In genomic region chr3:183636221-183637105, GRCh38 we compare ENCODE assay signal across 8 cellular contexts. TPM values are rescaled to one million over a fixed set of nuclear protein-coding genes. Genes with fewer than 3 reads are reported as not detected.
DNase-seq lines count a peak whose midpoint lies in the region; ATAC-seq and TF ChIP-seq lines count a peak whose summit lies in the region.

No MANE protein-coding gene starts in this region.

- peak; percentile 82 for ATAC-seq in HG02642 (IDR thresholded peaks at IDR 0.05; ENCODE audit: poor library complexity, unreplicated experiment)
- peak; percentile 93 for ATAC-seq in omental fat pad (ENCODE audit: low FRiP score)

- peak overlapping the region; percentile 98 to 100 for H3K27ac ChIP-seq in testis

- H3K9me3 ChIP-seq in testis: no peaks in the 10 kb centered on the region

- WGBS in testis, 2 donors: 0 to 1% methylated on average over 40 to 83 of the region's 84 CpGs

- peaks cover 3% of the 10 kb centered on the region for H3K36me3 Mint-ChIP-seq in activated naive CD8-positive, alpha-beta T cell treated with anti-CD3 and anti-CD28 coated beads for 36 hours
- H3K36me3 Mint-ChIP-seq in glutamatergic neuron (ENCODE audit: unreplicated experiment): no peaks in the 10 kb centered on the region

- no peaks in the 10 kb centered on the region for H3K27me3 Mint-ChIP-seq in activated naive CD8-positive, alpha-beta T cell treated with anti-CD3 and anti-CD28 coated beads for 36 hours
- peaks cover 5% of the 10 kb centered on the region for H3K27me3 Mint-ChIP-seq in glutamatergic neuron (ENCODE audit: unreplicated experiment)

- no peaks in the 10 kb centered on the region for H3K27me3 ChIP-seq in testis

- H3K9me3 Mint-ChIP-seq in activated naive CD8-positive, alpha-beta T cell treated with anti-CD3 and anti-CD28 coated beads for 36 hours: no peaks in the 10 kb centered on the region
- H3K9me3 Mint-ChIP-seq in glutamatergic neuron (ENCODE audit: unreplicated experiment): peaks cover 14% of the 10 kb centered on the region

- H3K4me3 Mint-ChIP-seq in activated naive CD8-positive, alpha-beta T cell treated with anti-CD3 and anti-CD28 coated beads for 36 hours: peak overlapping the region; percentile 87
- H3K4me3 Mint-ChIP-seq in glutamatergic neuron (ENCODE audit: unreplicated experiment): peak overlapping the region; percentile 89

- H3K36me3 ChIP-seq in testis (ENCODE audit: low read depth, missing control alignments): no peaks in the 10 kb centered on the region

- H3K27ac Mint-ChIP-seq in activated naive CD8-positive, alpha-beta T cell treated with anti-CD3 and anti-CD28 coated beads for 36 hours: peak overlapping the region; percentile 94
- H3K27ac Mint-ChIP-seq in glutamatergic neuron (ENCODE audit: unreplicated experiment): peak overlapping the region; percentile 94

- TF ChIP-seq POLR2A in GM10847 (IDR thresholded peaks at IDR 0.05; ENCODE audit: extremely low read depth, insufficient read length) (peak; percentile 37), testis (IDR thresholded peaks at IDR 0.05) (no peak)

- intact Hi-C loops in testis (cut with DNase I; ENCODE audit: low total_unique reads): no loop called here

- H3K4me1 Mint-ChIP-seq in activated naive CD8-positive, alpha-beta T cell treated with anti-CD3 and anti-CD28 coated beads for 36 hours: peaks cover 24% of the 10 kb centered on the region
- peaks cover 15% of the 10 kb centered on the region for H3K4me1 Mint-ChIP-seq in glutamatergic neuron (ENCODE audit: low read depth, unreplicated experiment)

- H3K4me1 ChIP-seq in testis: peaks cover 9% of the 10 kb centered on the region

- TF ChIP-seq CTCF in glutamatergic neuron (IDR thresholded peaks at IDR 0.05; ENCODE audit: partially characterized antibody, unreplicated experiment) (no peak), omental fat pad (IDR thresholded peaks at IDR 0.05) (no peak), testis (IDR thresholded peaks at IDR 0.05) (no peak)

- peak overlapping the region; percentile 93 to 97 for H3K4me3 ChIP-seq in testis

- DNase-seq in NCI-H1105 (lab: John Stamatoyannopoulos, UW) (peak; percentile 99), SKM-1 (lab: John Stamatoyannopoulos, UW; ENCODE audit: unreplicated experiment) (peak; percentile 93), glutamatergic neuron (peak; percentile 93), omental fat pad (ENCODE audit: low spot score) (peak; percentile 72), testis (peak; percentile 97)
- peak; percentile 94 for DNase-seq in activated naive CD8-positive, alpha-beta T cell treated with anti-CD3 and anti-CD28 coated beads for 36 hours

RNA-seq across cellular contexts. Expression of gene KLHL24, which starts 1.0 kb away (rescaled TPM):
- 1 to 10 TPM; 6.7 to 8.0 TPM for total RNA-seq in activated naive CD8-positive, alpha-beta T cell treated with anti-CD3 and anti-CD28 coated beads for 36 hours
- total RNA-seq in glutamatergic neuron (ENCODE audit: unreplicated experiment): 152 TPM
- total RNA-seq in omental fat pad: 10 to 100 TPM; 47.2 to 99.5 (median 80.3) TPM
- total RNA-seq in testis: 10 to 100 TPM; 44.6 to 56.5 TPM
- polyA plus RNA-seq in testis (ENCODE audit: insufficient read depth, low read depth, low replicate concordance): 17.1 TPM

Comparison
In these comparisons a context has a peak if more than half of its experiments do, and no peak if none do; other contexts are left out.
1. Peak in every context shown above with its lines: DNase-seq, ATAC-seq, H3K4me3 ChIP-seq and H3K27ac ChIP-seq.
2. RNA of gene KLHL24, which starts 1.0 kb away (total RNA-seq): 152 TPM in glutamatergic neuron (single experiment), 47.2 to 99.5 TPM in omental fat pad and 44.6 to 56.5 TPM in testis; 6.7 to 8.0 TPM in activated naive CD8-positive, alpha-beta T cell treated with anti-CD3 and anti-CD28 coated beads for 36 hours; every median in the first group is over 4 times any median in the second.